ENCODE assay signal across 1 cellular context in the genomic region with DNA sequence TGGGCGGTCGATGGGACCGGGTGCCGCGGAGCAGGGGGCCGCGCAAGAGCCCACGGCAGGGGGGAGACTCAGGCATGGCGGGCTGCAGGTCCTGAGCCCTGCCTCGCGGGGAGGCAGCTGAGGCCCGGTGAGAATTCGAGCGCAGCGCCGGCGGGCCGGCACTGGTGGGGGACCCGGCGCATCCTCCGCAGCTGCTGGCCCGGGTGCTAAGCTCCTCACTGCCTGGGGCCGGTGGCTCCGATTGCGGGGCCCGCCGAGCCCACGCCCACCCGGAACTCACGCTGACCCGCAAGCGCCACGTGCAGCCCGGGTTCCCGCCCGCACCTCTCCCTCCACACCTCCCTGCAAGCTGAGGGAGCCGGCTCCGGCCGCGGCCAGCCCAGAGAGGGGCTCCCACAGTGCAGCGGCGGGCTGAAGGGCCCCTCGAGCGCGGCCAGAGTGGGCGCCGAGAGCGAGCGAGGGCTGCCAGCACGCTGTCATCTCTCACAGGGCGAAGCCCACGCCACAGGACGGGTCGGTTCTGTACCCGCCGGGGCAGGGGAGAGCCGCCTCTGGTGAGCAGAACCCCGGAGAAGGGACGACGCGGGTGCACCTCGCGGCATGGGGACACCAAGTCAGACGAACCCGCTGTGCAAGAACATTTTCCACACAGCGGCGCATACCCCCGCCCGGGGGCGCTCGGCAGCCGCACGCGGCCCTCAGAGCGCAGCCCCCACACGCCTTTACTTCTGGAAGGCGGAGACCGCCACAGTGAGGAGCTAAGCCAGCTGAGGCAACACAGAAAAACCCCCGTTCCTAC.
TF ChIP-seq lines count a peak whose summit lies in the region.

No MANE protein-coding gene starts in this region.

TF ChIP-seq in HCT116, 20 proteins besides CTCF, POLR2A, EP300 and RAD21 (continued from another document):
- TF ChIP-seq TCF7L2 (IDR thresholded peaks at IDR 0.05; ENCODE audit: borderline replicate concordance, extremely low read depth, insufficient read depth, insufficient read length) (no peak), SIN3A (IDR thresholded peaks at IDR 0.05; ENCODE audit: low read depth) (no peak), YY1 (IDR thresholded peaks at IDR 0.05; ENCODE audit: extremely low read depth, insufficient replicate concordance, low read depth, low read length) (no peak), EZH2phosphoT487 (IDR thresholded peaks at IDR 0.05; ENCODE audit: borderline replicate concordance) (no peak), FOSL1 (IDR thresholded peaks at IDR 0.05; ENCODE audit: low read depth) (no peak), SRF (IDR thresholded peaks at IDR 0.05; ENCODE audit: low read depth) (no peak), JUND (IDR thresholded peaks at IDR 0.05) (no peak), EGR1 (IDR thresholded peaks at IDR 0.05; ENCODE audit: low read depth) (no peak), CBX3 (IDR thresholded peaks at IDR 0.05; ENCODE audit: low read depth) (no peak), CEBPB (IDR thresholded peaks at IDR 0.05; ENCODE audit: low read depth) (no peak), ZNF274 (IDR thresholded peaks at IDR 0.05; ENCODE audit: low read depth, low read length) (no peak), POLR2AphosphoS5 (IDR thresholded peaks at IDR 0.05; ENCODE audit: low read depth, low read length) (no peak)
- TF ChIP-seq, protein P1, sequence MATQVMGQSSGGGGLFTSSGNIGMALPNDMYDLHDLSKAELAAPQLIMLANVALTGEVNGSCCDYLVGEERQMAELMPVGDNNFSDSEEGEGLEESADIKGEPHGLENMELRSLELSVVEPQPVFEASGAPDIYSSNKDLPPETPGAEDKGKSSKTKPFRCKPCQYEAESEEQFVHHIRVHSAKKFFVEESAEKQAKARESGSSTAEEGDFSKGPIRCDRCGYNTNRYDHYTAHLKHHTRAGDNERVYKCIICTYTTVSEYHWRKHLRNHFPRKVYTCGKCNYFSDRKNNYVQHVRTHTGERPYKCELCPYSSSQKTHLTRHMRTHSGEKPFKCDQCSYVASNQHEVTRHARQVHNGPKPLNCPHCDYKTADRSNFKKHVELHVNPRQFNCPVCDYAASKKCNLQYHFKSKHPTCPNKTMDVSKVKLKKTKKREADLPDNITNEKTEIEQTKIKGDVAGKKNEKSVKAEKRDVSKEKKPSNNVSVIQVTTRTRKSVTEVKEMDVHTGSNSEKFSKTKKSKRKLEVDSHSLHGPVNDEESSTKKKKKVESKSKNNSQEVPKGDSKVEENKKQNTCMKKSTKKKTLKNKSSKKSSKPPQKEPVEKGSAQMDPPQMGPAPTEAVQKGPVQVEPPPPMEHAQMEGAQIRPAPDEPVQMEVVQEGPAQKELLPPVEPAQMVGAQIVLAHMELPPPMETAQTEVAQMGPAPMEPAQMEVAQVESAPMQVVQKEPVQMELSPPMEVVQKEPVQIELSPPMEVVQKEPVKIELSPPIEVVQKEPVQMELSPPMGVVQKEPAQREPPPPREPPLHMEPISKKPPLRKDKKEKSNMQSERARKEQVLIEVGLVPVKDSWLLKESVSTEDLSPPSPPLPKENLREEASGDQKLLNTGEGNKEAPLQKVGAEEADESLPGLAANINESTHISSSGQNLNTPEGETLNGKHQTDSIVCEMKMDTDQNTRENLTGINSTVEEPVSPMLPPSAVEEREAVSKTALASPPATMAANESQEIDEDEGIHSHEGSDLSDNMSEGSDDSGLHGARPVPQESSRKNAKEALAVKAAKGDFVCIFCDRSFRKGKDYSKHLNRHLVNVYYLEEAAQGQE (IDR thresholded peaks at IDR 0.05; ENCODE audit: low read depth) = no peak
